8 cellular contexts compared by ENCODE assay signal in genomic region chr14:23286020-23286903, GRCh38. TPM values are rescaled to one million over a fixed set of nuclear protein-coding genes. Genes with fewer than 3 reads are reported as not detected.
A peak's percentile ranks its signal among the peaks of the same experiment; 100 is the strongest.
DNase-seq lines count a peak whose midpoint lies in the region; ATAC-seq lines count a peak whose summit lies in the region.

A gene with protein sequence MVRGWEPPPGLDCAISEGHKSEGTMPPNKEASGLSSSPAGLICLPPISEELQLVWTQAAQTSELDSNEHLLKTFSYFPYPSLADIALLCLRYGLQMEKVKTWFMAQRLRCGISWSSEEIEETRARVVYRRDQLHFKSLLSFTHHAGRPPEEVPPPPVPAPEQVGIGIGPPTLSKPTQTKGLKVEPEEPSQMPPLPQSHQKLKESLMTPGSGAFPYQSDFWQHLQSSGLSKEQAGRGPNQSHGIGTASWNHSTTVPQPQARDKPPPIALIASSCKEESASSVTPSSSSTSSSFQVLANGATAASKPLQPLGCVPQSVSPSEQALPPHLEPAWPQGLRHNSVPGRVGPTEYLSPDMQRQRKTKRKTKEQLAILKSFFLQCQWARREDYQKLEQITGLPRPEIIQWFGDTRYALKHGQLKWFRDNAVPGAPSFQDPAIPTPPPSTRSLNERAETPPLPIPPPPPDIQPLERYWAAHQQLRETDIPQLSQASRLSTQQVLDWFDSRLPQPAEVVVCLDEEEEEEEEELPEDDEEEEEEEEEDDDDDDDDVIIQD (minus strand): TSS chr14:23286132. CDS start chr14:23285952, 180 bp downstream.

- ATAC-seq in GM19468 (IDR thresholded peaks at IDR 0.05; ENCODE audit: extremely low read depth, unreplicated experiment) = peak; percentile 88

- peak within 1 kb of the TSS; percentile 67 for H2BK120ac ChIP-seq in mesenchymal stem cell (ENCODE audit: low read depth, low read length)

- under 1% methylated on average over 48 of the region's 53 CpGs for WGBS in mesenchymal stem cell

- H2AK5ac ChIP-seq in mesenchymal stem cell (ENCODE audit: low read length, severe bottlenecking) = peak within 1 kb of the TSS; percentile 63

- peak within 1 kb of the TSS; percentile 93 for H3K9ac ChIP-seq in mesenchymal stem cell (ENCODE audit: low read length)

- H3K27ac ChIP-seq in effector memory CD4-positive, alpha-beta T cell (ENCODE audit: insufficient read depth, low read length, poor library complexity, severe bottlenecking) = peak within 1 kb of the TSS; percentile 72
- H3K27ac ChIP-seq in mesenchymal stem cell (ENCODE audit: low read length, poor library complexity, severe bottlenecking) = peak within 1 kb of the TSS; percentile 77

- H3K4me2 ChIP-seq in mesenchymal stem cell (ENCODE audit: low read length, poor library complexity, severe bottlenecking) = peak within 1 kb of the TSS; percentile 78

- DNase-seq in CMK (ENCODE audit: low read depth) = peak; percentile 75
- peak; percentile 83 for DNase-seq in HS-5 (ENCODE audit: low read depth)
- peak; percentile 98 for DNase-seq in NK-92 treated with Interleukin-12 subunit alpha and Interleukin-12 subunit beta, amount 100 ng/mL, for 24 hours (lab: John Stamatoyannopoulos, UW)
- DNase-seq in activated CD8-positive, alpha-beta memory T cell treated with anti-CD3 and anti-CD28 coated beads for 24 hours = peak; percentile 99
- DNase-seq in effector memory CD4-positive, alpha-beta T cell = peak; percentile 92 to 95 (median 95)
- peak; percentile 99 for DNase-seq in mesenchymal stem cell
- DNase-seq in stimulated activated CD8-positive, alpha-beta memory T cell treated with anti-CD3 and anti-CD28 coated beads, Interleukin-12 subunit alpha, Interleukin-12 subunit beta, amount 100 ng/mL, for 4 hours (ENCODE audit: low read depth) = peak; percentile 96

- H3K9me3 ChIP-seq in effector memory CD4-positive, alpha-beta T cell (ENCODE audit: control insufficient read depth, low read length) = no peaks in the 10 kb centered on the region
- no peaks in the 10 kb centered on the region for H3K9me3 ChIP-seq in mesenchymal stem cell (ENCODE audit: control insufficient read depth, low read length)

- peak within 1 kb of the TSS; percentile 90 for H4K8ac ChIP-seq in mesenchymal stem cell (ENCODE audit: low read length)

- H3K36me3 ChIP-seq in effector memory CD4-positive, alpha-beta T cell (ENCODE audit: control insufficient read depth, insufficient read depth, low read length) = no peaks in the 10 kb centered on the region
- no peaks in the 10 kb centered on the region for H3K36me3 ChIP-seq in mesenchymal stem cell (ENCODE audit: control insufficient read depth in 1 of 2, insufficient read depth in 2 of 2, low read depth in 1 of 2, low read length in 2 of 2)

- H2BK15ac ChIP-seq in mesenchymal stem cell (ENCODE audit: low read depth, poor library complexity, severe bottlenecking) = peak within 1 kb of the TSS; percentile 26

- H2AFZ ChIP-seq in mesenchymal stem cell (ENCODE audit: low read depth, low read length) = peak within 1 kb of the TSS; percentile 68

- H3K4me1 ChIP-seq in effector memory CD4-positive, alpha-beta T cell (ENCODE audit: control insufficient read depth, insufficient read depth, low read length, poor library complexity, severe bottlenecking) = peaks cover 6% of the 10 kb centered on the region
- H3K4me1 ChIP-seq in mesenchymal stem cell (ENCODE audit: control insufficient read depth, insufficient read depth, low read depth, low read length) = peaks cover 5% of the 10 kb centered on the region

- H2BK12ac ChIP-seq in mesenchymal stem cell (ENCODE audit: low read length in 2 of 2) = peak within 1 kb of the TSS in 1 of 2 experiments; percentile 12

- H3K4ac ChIP-seq in mesenchymal stem cell (ENCODE audit: low read depth in 1 of 2, low read length in 2 of 2) = peak within 1 kb of the TSS; percentile 31 to 74

- H3K27me3 ChIP-seq in effector memory CD4-positive, alpha-beta T cell (replicated peaks; ENCODE audit: control insufficient read depth, insufficient read depth, low read length, poor library complexity, severe bottlenecking) = no peaks in the 10 kb centered on the region
- H3K27me3 ChIP-seq in mesenchymal stem cell (ENCODE audit: control insufficient read depth in 1 of 2, insufficient read depth in 1 of 2, low read length in 2 of 2) = peaks cover 0 to 7% of the 10 kb centered on the region in 2 experiments

- no peak within 1 kb of the TSS for H3K23ac ChIP-seq in mesenchymal stem cell (ENCODE audit: low read length in 2 of 2)

- H3K79me1 ChIP-seq in mesenchymal stem cell (replicated peaks; ENCODE audit: low read length, poor library complexity, severe bottlenecking) = peaks cover 15% of the 10 kb centered on the region

- peak within 1 kb of the TSS; percentile 2 for H2BK5ac ChIP-seq in mesenchymal stem cell (ENCODE audit: low read depth, low read length, poor library complexity, severe bottlenecking)

- peak within 1 kb of the TSS; percentile 77 to 83 for H3K18ac ChIP-seq in mesenchymal stem cell (ENCODE audit: low read depth in 1 of 2, low read length in 2 of 2)

- no peak within 1 kb of the TSS for H4K91ac ChIP-seq in mesenchymal stem cell (ENCODE audit: low read length)

- peak within 1 kb of the TSS; percentile 81 for H3K4me3 ChIP-seq in effector memory CD4-positive, alpha-beta T cell (ENCODE audit: insufficient read depth, low read depth, low read length, poor library complexity, severe bottlenecking)
- H3K4me3 ChIP-seq in mesenchymal stem cell (ENCODE audit: insufficient read depth in 1 of 2, low read depth in 1 of 2, low read length in 2 of 2) = peak within 1 kb of the TSS; percentile 89 to 94

- peak within 1 kb of the TSS in 1 of 2 experiments; percentile 83 for H3K14ac ChIP-seq in mesenchymal stem cell (ENCODE audit: low read length in 2 of 2)

RNA-seq across cellular contexts. Expression of the gene that starts here (rescaled TPM):
- polyA plus RNA-seq in mesenchymal stem cell (2013, experiment 1 of 2) = 17.4 TPM
- polyA plus RNA-seq in mesenchymal stem cell (2013, experiment 2 of 2) = 17.7 TPM

Comparison
In these comparisons a context has a peak if more than half of its experiments do, and no peak if none do; other contexts are left out.
1. Peak in every context shown above with its lines: DNase-seq, ATAC-seq, H3K4me3 ChIP-seq and H3K27ac ChIP-seq.